Comparison of ENCODE assay signal across 8 cellular contexts in genomic region chr15:89177633-89178306, GRCh38. TPM values are rescaled to one million over a fixed set of nuclear protein-coding genes. Genes with fewer than 3 reads are reported as not detected.
DNase-seq lines count a peak whose midpoint lies in the region; ATAC-seq lines count a peak whose summit lies in the region.

No MANE protein-coding gene starts in this region.

- H3K27ac Mint-ChIP-seq in activated naive CD8-positive, alpha-beta T cell treated with anti-CD3 and anti-CD28 coated beads for 36 hours: peak overlapping the region; percentile 30

- DNase-seq in DMS79 (lab: John Stamatoyannopoulos, UW) (peak; percentile 5), KBM-7 (peak; percentile 87), SKM-1 treated with dmso at 0.1 percent for 144 hours (lab: John Stamatoyannopoulos, UW; ENCODE audit: unreplicated experiment) (peak; percentile 46), head of caudate nucleus (peak in 41 of 42 donors; percentile 26 to 91 (median 74)), putamen (ENCODE audit: low spot score) (peak; percentile 68)
- peak; percentile 58 for DNase-seq in activated naive CD8-positive, alpha-beta T cell treated with anti-CD3 and anti-CD28 coated beads for 36 hours

- no peak overlapping the region for H3K4me3 Mint-ChIP-seq in activated naive CD8-positive, alpha-beta T cell treated with anti-CD3 and anti-CD28 coated beads for 36 hours

- no peaks in the 10 kb centered on the region for H3K9me3 Mint-ChIP-seq in activated naive CD8-positive, alpha-beta T cell treated with anti-CD3 and anti-CD28 coated beads for 36 hours

- H3K36me3 Mint-ChIP-seq in activated naive CD8-positive, alpha-beta T cell treated with anti-CD3 and anti-CD28 coated beads for 36 hours: peaks cover 14% of the 10 kb centered on the region

- ATAC-seq in HG02678 (IDR thresholded peaks at IDR 0.05; ENCODE audit: unreplicated experiment): no peak
- no peak for ATAC-seq in GM21723 (IDR thresholded peaks at IDR 0.05; ENCODE audit: unreplicated experiment)

- no peaks in the 10 kb centered on the region for H3K27me3 Mint-ChIP-seq in activated naive CD8-positive, alpha-beta T cell treated with anti-CD3 and anti-CD28 coated beads for 36 hours

- intact Hi-C loops in head of caudate nucleus (cut with DNase I): loop anchor here (5.0 kb wide), 1 partner anchor 120 kb away; no protein-coding TSS in a partner anchor

- peaks cover 34% of the 10 kb centered on the region for H3K4me1 Mint-ChIP-seq in activated naive CD8-positive, alpha-beta T cell treated with anti-CD3 and anti-CD28 coated beads for 36 hours

- in situ Hi-C loops in KBM-7 (cut with MboI; ENCODE audit: low pct_unique_long_range_greater_than_20kb, low sequenced_read_pairs): loop anchor here (10.0 to 25.0 kb wide), 2 partner anchors 123 to 690 kb away; no protein-coding TSS in a partner anchor

RNA-seq across cellular contexts. Expression of gene RLBP1, which starts 43.6 kb away (rescaled TPM):
- total RNA-seq in activated naive CD8-positive, alpha-beta T cell treated with anti-CD3 and anti-CD28 coated beads for 36 hours: not detected

Comparison
In these comparisons a context has a peak if more than half of its experiments do, and no peak if none do; other contexts are left out.
1. DNase-seq: peak in every context shown above with its lines; median percentile 87 in KBM-7; 74 in head of caudate nucleus; 68 in putamen; 58 in activated naive CD8-positive, alpha-beta T cell treated with anti-CD3 and anti-CD28 coated beads for 36 hours; 46 in SKM-1 treated with dmso at 0.1 percent for 144 hours; 5 in DMS79.